ENCODE assay signal across 10 cellular contexts in the genomic region with DNA sequence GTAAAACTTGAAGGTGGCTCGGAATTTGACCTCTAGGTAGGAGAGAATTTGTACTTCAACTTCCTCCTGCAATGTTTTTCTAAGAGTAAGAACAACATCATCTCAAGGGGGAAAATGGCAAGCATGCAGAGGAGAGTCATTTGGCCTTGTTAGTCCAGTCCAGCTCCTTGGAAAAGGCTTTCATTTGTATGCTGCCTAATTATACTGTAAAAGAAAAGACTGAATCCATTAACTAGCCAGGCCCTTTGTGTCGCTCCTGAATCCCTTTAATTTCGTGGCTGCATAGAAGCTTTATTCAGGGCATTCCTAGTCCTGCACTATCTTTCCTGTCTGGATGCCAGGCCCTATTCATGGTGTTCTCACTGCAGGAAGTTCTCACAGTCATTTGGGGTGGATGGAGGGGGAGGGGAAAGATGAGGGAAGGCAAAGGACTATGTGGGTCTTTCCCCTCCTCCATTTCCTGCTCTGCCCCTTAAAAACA. TPM values are rescaled to one million over a fixed set of nuclear protein-coding genes. Genes with fewer than 3 reads are reported as not detected.
DNase-seq lines count a peak whose midpoint lies in the region; ATAC-seq and TF ChIP-seq lines count a peak whose summit lies in the region.
"Had no signal": no experiment of that assay in that cellular context is flagged by ENCODE, and none has a peak within 500 bp of the region (broad histone marks: within the 10 kb centered on the region; RNA-seq: fewer than 3 reads in every experiment).

No MANE protein-coding gene starts in this region.

- H3K27ac ChIP-seq in transverse colon, result peak overlapping the region; percentile 18 to 43 (median 40)

- ATAC-seq in activated CD8-positive, alpha-beta T cell treated with anti-CD3 and anti-CD28 coated beads for 36 hours, result no peak
- ATAC-seq in activated CD8-positive, alpha-beta T cell treated with anti-CD3 and anti-CD28 coated beads, Interleukin-2, amount 10 ng/mL, durations not matched to agents 7 days and 5 days, result no peak
- peak; percentile 44 for ATAC-seq in left lobe of liver
- ATAC-seq in HG02981 (IDR thresholded peaks at IDR 0.05; ENCODE audit: unreplicated experiment), result no peak
- no peak for ATAC-seq in omental fat pad (ENCODE audit: low FRiP score)
- ATAC-seq: activated naive CD8-positive, alpha-beta T cell treated with anti-CD3 and anti-CD28 coated beads, Interleukin-2, amount 50 U/mL, for 24 hours had no signal

- 43 to 47% methylated on average over 3 of the region's 3 CpGs for WGBS in transverse colon (ENCODE audit: low coverage in 1 of 2), 2 donors

- no peak overlapping the region for H3K4me3 Mint-ChIP-seq in activated CD8-positive, alpha-beta T cell treated with anti-CD3 and anti-CD28 coated beads for 36 hours
- H3K4me3 Mint-ChIP-seq in activated CD8-positive, alpha-beta T cell treated with anti-CD3 and anti-CD28 coated beads, Interleukin-2, amount 10 ng/mL, durations not matched to agents 7 days and 5 days, result no peak overlapping the region
- peak overlapping the region; percentile 22 for H3K4me3 Mint-ChIP-seq in chondrocyte (ENCODE audit: unreplicated experiment)
- H3K4me3 Mint-ChIP-seq: activated naive CD8-positive, alpha-beta T cell treated with anti-CD3 and anti-CD28 coated beads, Interleukin-2, amount 50 U/mL, for 24 hours had no signal

- no peak overlapping the region for H3K27ac Mint-ChIP-seq in activated CD8-positive, alpha-beta T cell treated with anti-CD3 and anti-CD28 coated beads for 36 hours
- no peak overlapping the region for H3K27ac Mint-ChIP-seq in activated CD8-positive, alpha-beta T cell treated with anti-CD3 and anti-CD28 coated beads, Interleukin-2, amount 10 ng/mL, durations not matched to agents 7 days and 5 days
- peak overlapping the region; percentile 90 for H3K27ac Mint-ChIP-seq in chondrocyte (ENCODE audit: unreplicated experiment)
- H3K27ac Mint-ChIP-seq: activated naive CD8-positive, alpha-beta T cell treated with anti-CD3 and anti-CD28 coated beads, Interleukin-2, amount 50 U/mL, for 24 hours had no signal

- no peak overlapping the region for H3K4me3 ChIP-seq in transverse colon

- in situ Hi-C loops in transverse colon (cut with MboI; ENCODE audit: low pct_ligation_motif_present in 1 of 4, low pct_unique_long_range_greater_than_20kb in 1 of 4, low sequenced_read_pairs in 3 of 4), result no loop called here

- no peaks in the 10 kb centered on the region for H3K9me3 ChIP-seq in transverse colon

- H3K4me1 Mint-ChIP-seq in activated CD8-positive, alpha-beta T cell treated with anti-CD3 and anti-CD28 coated beads for 36 hours (ENCODE audit: low read depth), result peaks cover 15% of the 10 kb centered on the region
- H3K4me1 Mint-ChIP-seq in activated CD8-positive, alpha-beta T cell treated with anti-CD3 and anti-CD28 coated beads, Interleukin-2, amount 10 ng/mL, durations not matched to agents 7 days and 5 days (ENCODE audit: low read depth), result peaks cover 6% of the 10 kb centered on the region
- H3K4me1 Mint-ChIP-seq in chondrocyte (ENCODE audit: low read depth), result peaks cover 38% of the 10 kb centered on the region

- no peak for TF ChIP-seq EP300 in transverse colon (IDR thresholded peaks at IDR 0.05; ENCODE audit: low read depth)

- no peaks in the 10 kb centered on the region for H3K36me3 ChIP-seq in transverse colon

- peaks cover 5 to 41% (median 20%) of the 10 kb centered on the region in 4 donors for H3K4me1 ChIP-seq in transverse colon

- TF ChIP-seq CTCF in activated CD8-positive, alpha-beta T cell treated with anti-CD3 and anti-CD28 coated beads for 36 hours (IDR thresholded peaks at IDR 0.05), result no peak
- TF ChIP-seq CTCF in chondrocyte (IDR thresholded peaks at IDR 0.05) (no peak), transverse colon (IDR thresholded peaks at IDR 0.05) (no peak), omental fat pad (IDR thresholded peaks at IDR 0.05) (no peak)

- TF ChIP-seq POLR2A in transverse colon (IDR thresholded peaks at IDR 0.05), result no peak

- DNase-seq in activated CD8-positive, alpha-beta T cell treated with anti-CD3 and anti-CD28 coated beads for 36 hours, result peak; percentile 6
- no peak for DNase-seq in activated CD8-positive, alpha-beta T cell treated with anti-CD3 and anti-CD28 coated beads, Interleukin-2, amount 10 ng/mL, durations not matched to agents 7 days and 5 days
- DNase-seq in chondrocyte (ENCODE audit: low spot score), result no peak
- no peak for DNase-seq in left lobe of liver (ENCODE audit: low spot score)
- no peak for DNase-seq in transverse colon
- DNase-seq in germinal center (ENCODE audit: low spot score), result no peak
- no peak for DNase-seq in omental fat pad (ENCODE audit: low spot score)
- DNase-seq: activated naive CD8-positive, alpha-beta T cell treated with anti-CD3 and anti-CD28 coated beads, Interleukin-2, amount 50 U/mL, for 24 hours; NCI-H1092 had no signal

- intact Hi-C loops in activated CD8-positive, alpha-beta T cell treated with anti-CD3 and anti-CD28 coated beads for 36 hours (cut with micrococcal nuclease), result no loop called here
- intact Hi-C loops in transverse colon (cut with DNase I; ENCODE audit: low total_unique reads), result no loop called here

- POLR2A ChIA-PET in activated CD8-positive, alpha-beta T cell treated with anti-CD3 and anti-CD28 coated beads for 36 hours (lab: Charles Lee), result no interaction called here
- POLR2A ChIA-PET in activated CD8-positive, alpha-beta T cell treated with anti-CD3 and anti-CD28 coated beads, Interleukin-2, amount 10 ng/mL, durations not matched to agents 7 days and 5 days (lab: Charles Lee), result no interaction called here

- H3K36me3 Mint-ChIP-seq in activated CD8-positive, alpha-beta T cell treated with anti-CD3 and anti-CD28 coated beads for 36 hours (ENCODE audit: low read depth), result no peaks in the 10 kb centered on the region
- peaks cover 4% of the 10 kb centered on the region for H3K36me3 Mint-ChIP-seq in activated CD8-positive, alpha-beta T cell treated with anti-CD3 and anti-CD28 coated beads, Interleukin-2, amount 10 ng/mL, durations not matched to agents 7 days and 5 days (ENCODE audit: low read depth)
- H3K36me3 Mint-ChIP-seq in chondrocyte (ENCODE audit: low read depth), result no peaks in the 10 kb centered on the region

- H3K9me3 Mint-ChIP-seq in activated CD8-positive, alpha-beta T cell treated with anti-CD3 and anti-CD28 coated beads for 36 hours, result peaks cover 2% of the 10 kb centered on the region
- peaks cover 4% of the 10 kb centered on the region for H3K9me3 Mint-ChIP-seq in activated CD8-positive, alpha-beta T cell treated with anti-CD3 and anti-CD28 coated beads, Interleukin-2, amount 10 ng/mL, durations not matched to agents 7 days and 5 days (ENCODE audit: insufficient read depth)
- H3K9me3 Mint-ChIP-seq in chondrocyte (ENCODE audit: low read depth), result peaks cover 10% of the 10 kb centered on the region

- H3K27me3 ChIP-seq in transverse colon, result no peaks in the 10 kb centered on the region

- CTCF ChIA-PET in activated CD8-positive, alpha-beta T cell treated with anti-CD3 and anti-CD28 coated beads for 36 hours (lab: Charles Lee), result interaction anchor here (1.5 kb wide), 1 partner anchor 9 kb away, joined by 4 read pairs; no protein-coding TSS in a partner anchor
- CTCF ChIA-PET in activated CD8-positive, alpha-beta T cell treated with anti-CD3 and anti-CD28 coated beads, Interleukin-2, amount 10 ng/mL, durations not matched to agents 7 days and 5 days (lab: Charles Lee), result interaction anchor here (0.5 kb wide), 1 partner anchor 218 kb away, joined by 5 read pairs; no protein-coding TSS in a partner anchor

- no peaks in the 10 kb centered on the region for H3K27me3 Mint-ChIP-seq in activated CD8-positive, alpha-beta T cell treated with anti-CD3 and anti-CD28 coated beads for 36 hours
- H3K27me3 Mint-ChIP-seq in activated CD8-positive, alpha-beta T cell treated with anti-CD3 and anti-CD28 coated beads, Interleukin-2, amount 10 ng/mL, durations not matched to agents 7 days and 5 days (ENCODE audit: low read depth), result no peaks in the 10 kb centered on the region
- H3K27me3 Mint-ChIP-seq in chondrocyte (ENCODE audit: low read depth), result no peaks in the 10 kb centered on the region
- H3K27me3 Mint-ChIP-seq: activated naive CD8-positive, alpha-beta T cell treated with anti-CD3 and anti-CD28 coated beads, Interleukin-2, amount 50 U/mL, for 24 hours had no signal

RNA-seq across cellular contexts. Expression of a gene that starts 36.0 kb away (rescaled TPM):
- total RNA-seq in activated CD8-positive, alpha-beta T cell treated with anti-CD3 and anti-CD28 coated beads for 36 hours, result 1 to 10 TPM; 8.2 to 8.6 TPM
- 1 to 10 TPM; 2.9 to 3.5 TPM for total RNA-seq in activated CD8-positive, alpha-beta T cell treated with anti-CD3 and anti-CD28 coated beads, Interleukin-2, amount 10 ng/mL, durations not matched to agents 7 days and 5 days
- total RNA-seq in chondrocyte, result 9.3 to 13.2 TPM (median 10.4 TPM) in 3 replicates
- total RNA-seq in left lobe of liver, result 18.6 TPM
- 10 to 100 TPM; 17.7 to 29.5 (median 25.5) TPM for total RNA-seq in transverse colon
- 10 to 100 TPM in 2 of 4 donors, 1 to 10 TPM in 2; 6.3 to 18.0 (median 10.4) TPM for total RNA-seq in omental fat pad
